Comparison of ENCODE assay signal across 8 cellular contexts in the genomic region with DNA sequence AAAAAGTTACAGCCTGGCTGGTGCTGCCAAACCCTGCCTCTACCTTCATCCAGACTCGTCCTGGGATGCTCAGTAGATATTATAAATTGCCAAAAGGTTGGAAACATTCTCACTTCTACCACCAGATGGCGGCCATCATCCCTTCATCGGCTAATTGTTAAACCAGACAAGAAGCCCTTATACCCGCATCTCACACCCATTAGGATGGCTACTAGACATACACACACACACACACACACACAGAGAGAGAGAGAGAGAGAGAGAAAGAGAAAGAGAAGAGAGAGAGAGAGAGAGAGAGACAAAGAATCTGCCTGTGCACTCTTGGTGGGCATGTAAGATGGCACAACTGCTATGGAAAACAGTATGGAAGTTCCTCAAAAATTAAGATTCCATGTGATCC. TPM values are rescaled to one million over a fixed set of nuclear protein-coding genes. Genes with fewer than 3 reads are reported as not detected.
A peak's percentile ranks its signal among the peaks of the same experiment; 100 is the strongest.
DNase-seq lines count a peak whose midpoint lies in the region; ATAC-seq, FAIRE-seq and TF ChIP-seq lines count a peak whose summit lies in the region.

No MANE protein-coding gene starts in this region.

- no peaks in the 10 kb centered on the region for H3K9me3 ChIP-seq in mucosa of descending colon

- TF ChIP-seq CTCF in HFF-Myc (IDR thresholded peaks at IDR 0.05; ENCODE audit: low read depth, low read length, missing control alignments) (peak; percentile 63), mucosa of descending colon (IDR thresholded peaks at IDR 0.05) (peak; percentile 20)

- POLR2A ChIA-PET in activated CD8-positive, alpha-beta T cell treated with anti-CD3 and anti-CD28 coated beads, Interleukin-2, amount 10 ng/mL, durations not matched to agents 7 days and 5 days (lab: Charles Lee), result interaction anchor here (0.8 kb wide), 1 partner anchor 125 kb away, joined by 3 read pairs; no protein-coding TSS in a partner anchor

- H3K4me3 ChIP-seq in HFF-Myc (replicated peaks; ENCODE audit: low read depth, low read length) (no peak overlapping the region), mucosa of descending colon (no peak overlapping the region)

- H3K4me3 Mint-ChIP-seq in activated CD8-positive, alpha-beta T cell treated with anti-CD3 and anti-CD28 coated beads, Interleukin-2, amount 10 ng/mL, durations not matched to agents 7 days and 5 days, result no peak overlapping the region

- FAIRE-seq in endometrium (lab: Jason Lieb, UNC), result peak; percentile 61

- intact Hi-C loops in mucosa of descending colon (cut with DNase I, micrococcal nuclease), result no loop called here

- H3K4me1 ChIP-seq in mucosa of descending colon (ENCODE audit: low read depth), result no peaks in the 10 kb centered on the region

- H3K9me3 Mint-ChIP-seq in activated CD8-positive, alpha-beta T cell treated with anti-CD3 and anti-CD28 coated beads, Interleukin-2, amount 10 ng/mL, durations not matched to agents 7 days and 5 days (ENCODE audit: insufficient read depth), result no peaks in the 10 kb centered on the region

- H3K36me3 Mint-ChIP-seq in activated CD8-positive, alpha-beta T cell treated with anti-CD3 and anti-CD28 coated beads, Interleukin-2, amount 10 ng/mL, durations not matched to agents 7 days and 5 days (ENCODE audit: low read depth), result no peaks in the 10 kb centered on the region

- H3K4me1 Mint-ChIP-seq in activated CD8-positive, alpha-beta T cell treated with anti-CD3 and anti-CD28 coated beads, Interleukin-2, amount 10 ng/mL, durations not matched to agents 7 days and 5 days (ENCODE audit: low read depth), result peaks cover 10% of the 10 kb centered on the region

- H3K27ac Mint-ChIP-seq in activated CD8-positive, alpha-beta T cell treated with anti-CD3 and anti-CD28 coated beads, Interleukin-2, amount 10 ng/mL, durations not matched to agents 7 days and 5 days, result peak overlapping the region; percentile 21

- H3K36me3 ChIP-seq in mucosa of descending colon (ENCODE audit: low read depth), result no peaks in the 10 kb centered on the region

- peak; percentile 86 for ATAC-seq in activated CD8-positive, alpha-beta T cell treated with anti-CD3 and anti-CD28 coated beads, Interleukin-2, amount 10 ng/mL, durations not matched to agents 7 days and 5 days
- peak; percentile 92 for ATAC-seq in mucosa of descending colon
- no peak for ATAC-seq in HG03521 (IDR thresholded peaks at IDR 0.05; ENCODE audit: unreplicated experiment)

- CTCF ChIA-PET in activated CD8-positive, alpha-beta T cell treated with anti-CD3 and anti-CD28 coated beads, Interleukin-2, amount 10 ng/mL, durations not matched to agents 7 days and 5 days (lab: Charles Lee), result interaction anchor here (0.7 to 4.1 kb wide), 8 partner anchors 15 to 188 kb away, joined by 3 to 24 read pairs (median 3); a partner anchor contains a TSS

- DNase-seq in C1 segment of cervical spinal cord (lab: John Stamatoyannopoulos, UW) (peak in 8 of 14 donors; percentile 13 to 38 (median 26)), HFF-Myc (ENCODE audit: extremely low read depth, low read depth) (peak; percentile 58), NCI-H774 (lab: John Stamatoyannopoulos, UW) (peak; percentile 10), mucosa of descending colon (peak in 1 of 3 donors; percentile 78)
- peak; percentile 79 for DNase-seq in activated CD8-positive, alpha-beta T cell treated with anti-CD3 and anti-CD28 coated beads, Interleukin-2, amount 10 ng/mL, durations not matched to agents 7 days and 5 days
- peak; percentile 10 to 73 (median 39) for DNase-seq in stimulated activated naive CD4-positive, alpha-beta T cell (lab: John Stamatoyannopoulos, UW)

- no peaks in the 10 kb centered on the region for H3K27me3 Mint-ChIP-seq in activated CD8-positive, alpha-beta T cell treated with anti-CD3 and anti-CD28 coated beads, Interleukin-2, amount 10 ng/mL, durations not matched to agents 7 days and 5 days (ENCODE audit: low read depth)

RNA-seq across cellular contexts. Expression of a gene that starts 15.0 kb away (rescaled TPM):
- not detected for total RNA-seq in activated CD8-positive, alpha-beta T cell treated with anti-CD3 and anti-CD28 coated beads, Interleukin-2, amount 10 ng/mL, durations not matched to agents 7 days and 5 days
- 1 to 10 TPM; 1.1 to 3.0 (median 2.8) TPM for total RNA-seq in mucosa of descending colon

RNA-seq across cellular contexts. Expression of a gene that starts 32.5 kb away (rescaled TPM):
- total RNA-seq in activated CD8-positive, alpha-beta T cell treated with anti-CD3 and anti-CD28 coated beads, Interleukin-2, amount 10 ng/mL, durations not matched to agents 7 days and 5 days, result 10 to 100 TPM; 37.5 to 37.8 TPM
- total RNA-seq in mucosa of descending colon, result 10 to 100 TPM; 24.9 to 53.4 (median 30.7) TPM

RNA-seq across cellular contexts. Expression of a gene that starts 57.9 kb away (rescaled TPM):
- 10 to 100 TPM; 11.8 to 12.7 TPM for total RNA-seq in activated CD8-positive, alpha-beta T cell treated with anti-CD3 and anti-CD28 coated beads, Interleukin-2, amount 10 ng/mL, durations not matched to agents 7 days and 5 days
- 10 to 100 TPM in 1 of 3 donors, 1 to 10 TPM in 2; 4.7 to 10.9 (median 6.5) TPM for total RNA-seq in mucosa of descending colon
